Comparison of ENCODE assay signal across 12 cellular contexts in the genomic region with DNA sequence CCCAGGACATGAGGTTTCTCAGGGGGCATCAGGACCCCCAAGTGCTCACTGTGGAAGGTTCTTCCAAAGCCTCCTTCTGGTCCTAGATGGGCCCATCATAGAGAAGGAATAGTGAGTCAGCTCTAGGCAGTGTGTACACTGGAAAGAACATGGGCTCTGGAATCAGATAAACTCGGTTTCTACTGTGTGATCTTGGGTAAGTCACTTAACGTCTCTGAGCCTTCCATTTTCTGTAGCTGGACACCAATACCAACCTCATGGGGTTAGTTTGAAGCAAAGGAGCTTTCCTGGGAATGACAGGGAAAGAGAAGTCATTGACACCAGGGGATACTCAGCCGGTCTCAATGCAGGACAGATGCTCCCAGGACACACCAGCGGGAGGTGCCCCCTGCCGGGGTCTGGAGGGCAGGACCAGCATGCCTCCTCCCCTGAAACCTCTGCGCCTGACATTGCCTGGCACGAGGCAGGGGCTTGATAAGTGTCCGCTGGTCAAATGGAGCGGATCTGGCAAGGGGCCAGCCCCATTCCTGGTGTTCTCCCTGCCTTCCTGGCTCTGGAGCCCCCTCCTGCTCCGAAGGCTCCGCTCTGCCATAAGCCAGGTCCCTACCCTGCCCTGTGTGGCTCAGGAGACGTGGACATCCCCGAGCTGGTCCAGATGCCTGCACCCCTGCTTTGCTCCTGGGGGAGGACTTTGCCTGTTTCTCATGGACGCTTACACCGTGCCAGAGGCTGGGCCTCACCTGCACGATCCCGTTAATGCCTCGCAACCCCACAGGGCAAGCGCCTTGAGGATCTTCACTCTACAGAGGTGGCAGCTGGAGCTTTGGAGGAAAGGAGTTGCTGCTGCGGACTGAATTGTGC. TPM values are rescaled to one million over a fixed set of nuclear protein-coding genes. Genes with fewer than 3 reads are reported as not detected.
DNase-seq lines count a peak whose midpoint lies in the region; ATAC-seq and TF ChIP-seq lines count a peak whose summit lies in the region.
"Had no signal": no experiment of that assay in that cellular context is flagged by ENCODE, and none has a peak within 500 bp of the region (broad histone marks: within the 10 kb centered on the region; RNA-seq: fewer than 3 reads in every experiment).

No MANE protein-coding gene starts in this region.

- no peak overlapping the region for H3K4me3 Mint-ChIP-seq in brain
- H3K4me3 Mint-ChIP-seq: activated CD8-positive, alpha-beta T cell treated with anti-CD3 and anti-CD28 coated beads for 36 hours; CD4-positive, alpha-beta memory T cell; stimulated activated naive CD8-positive, alpha-beta T cell treated with anti-CD3 and anti-CD28 coated beads, Interleukin-15, Interleukin-2, amounts not matched to agents 100 ng/mL and 50 ng/mL, for 24 hours had no signal

- DNase-seq in NCI-H146 (lab: John Stamatoyannopoulos, UW) (peak; percentile 34), NCI-H146 treated with DMSO at 0.1 percent for 48 hours (lab: John Stamatoyannopoulos, UW; ENCODE audit: unreplicated experiment) (no peak), mesenchymal stem cell (no peak), thoracic aorta (ENCODE audit: low spot score) (no peak), SW 1271 (lab: John Stamatoyannopoulos, UW) (no peak)
- DNase-seq: GF-D8 had no signal

- no peak overlapping the region for H2BK120ac ChIP-seq in mesenchymal stem cell (ENCODE audit: low read depth, low read length)

- H3K27me3 Mint-ChIP-seq in brain = peaks cover 18% of the 10 kb centered on the region

- H3K27ac ChIP-seq in mesenchymal stem cell (ENCODE audit: low read length, poor library complexity, severe bottlenecking) = no peak overlapping the region
- H3K27ac ChIP-seq in thoracic aorta = peak overlapping the region; percentile 46 to 59

- H3K27me3 ChIP-seq in mesenchymal stem cell (ENCODE audit: control insufficient read depth in 1 of 2, insufficient read depth in 1 of 2, low read length in 2 of 2) = peaks cover 41 to 68% of the 10 kb centered on the region in 2 experiments
- no peaks in the 10 kb centered on the region for H3K27me3 ChIP-seq in thoracic aorta (replicated peaks; ENCODE audit: insufficient read depth)

- no peak for ATAC-seq in thoracic aorta (ENCODE audit: insufficient number of reproducible peaks, low FRiP score, low read depth)
- no peak for ATAC-seq in HG03108 (IDR thresholded peaks at IDR 0.05; ENCODE audit: unreplicated experiment)
- no peak for ATAC-seq in GM21737 (IDR thresholded peaks at IDR 0.05; ENCODE audit: unreplicated experiment)

- H2BK5ac ChIP-seq in mesenchymal stem cell (ENCODE audit: low read depth, low read length, poor library complexity, severe bottlenecking) = no peak overlapping the region

- H2BK15ac ChIP-seq in mesenchymal stem cell (ENCODE audit: low read depth, poor library complexity, severe bottlenecking) = no peak overlapping the region

- peak overlapping the region in 1 of 2 experiments; percentile 12 for H2BK12ac ChIP-seq in mesenchymal stem cell (ENCODE audit: low read length in 2 of 2)

- H3K4me1 Mint-ChIP-seq in brain = peaks cover 90% of the 10 kb centered on the region
- H3K4me1 Mint-ChIP-seq: CD4-positive, alpha-beta memory T cell had no signal

- 92% methylated on average over 19 of the region's 20 CpGs for WGBS in mesenchymal stem cell

- H4K8ac ChIP-seq in mesenchymal stem cell (ENCODE audit: low read length) = no peak overlapping the region

- no peak overlapping the region for H3K23ac ChIP-seq in mesenchymal stem cell (ENCODE audit: low read length in 2 of 2)

- H3K4me2 ChIP-seq in mesenchymal stem cell (ENCODE audit: low read length, poor library complexity, severe bottlenecking) = no peak overlapping the region

- peaks cover 34% of the 10 kb centered on the region for H3K4me1 ChIP-seq in mesenchymal stem cell (ENCODE audit: control insufficient read depth, insufficient read depth, low read depth, low read length)
- peaks cover 17 to 40% of the 10 kb centered on the region in 2 donors for H3K4me1 ChIP-seq in thoracic aorta (ENCODE audit: control insufficient read depth in 1 of 2, low read depth in 2 of 2)

- peak overlapping the region in 1 of 2 experiments; percentile 53 for H3K18ac ChIP-seq in mesenchymal stem cell (ENCODE audit: low read depth in 1 of 2, low read length in 2 of 2)

- no peak overlapping the region for H2AK5ac ChIP-seq in mesenchymal stem cell (ENCODE audit: low read length, severe bottlenecking)

- peak overlapping the region in 1 of 2 experiments; percentile 91 for H3K14ac ChIP-seq in mesenchymal stem cell (ENCODE audit: low read length in 2 of 2)

- H3K36me3 ChIP-seq in mesenchymal stem cell (ENCODE audit: control insufficient read depth in 1 of 2, insufficient read depth in 2 of 2, low read depth in 1 of 2, low read length in 2 of 2) (no peaks in the 10 kb centered on the region), thoracic aorta (no peaks in the 10 kb centered on the region)

- H2AFZ ChIP-seq in mesenchymal stem cell (ENCODE audit: low read depth, low read length) = no peak overlapping the region

- no peaks in the 10 kb centered on the region for H3K9me3 ChIP-seq in mesenchymal stem cell (ENCODE audit: control insufficient read depth, low read length)
- H3K9me3 ChIP-seq in thoracic aorta = no peaks in the 10 kb centered on the region

- peaks cover 0 to 5% (median 0%) of the 10 kb centered on the region in 5 experiments for H3K9me3 Mint-ChIP-seq in brain
- H3K9me3 Mint-ChIP-seq: activated CD8-positive, alpha-beta T cell treated with anti-CD3 and anti-CD28 coated beads for 36 hours; CD4-positive, alpha-beta memory T cell; stimulated activated naive CD8-positive, alpha-beta T cell treated with anti-CD3 and anti-CD28 coated beads, Interleukin-15, Interleukin-2, amounts not matched to agents 100 ng/mL and 50 ng/mL, for 24 hours had no signal

- no peak overlapping the region for H3K4ac ChIP-seq in mesenchymal stem cell (ENCODE audit: low read depth in 1 of 2, low read length in 2 of 2)

- H3K27ac Mint-ChIP-seq in brain = peak overlapping the region in 4 of 5 experiments; percentile 38 to 82 (median 56)
- H3K27ac Mint-ChIP-seq: activated CD8-positive, alpha-beta T cell treated with anti-CD3 and anti-CD28 coated beads for 36 hours; CD4-positive, alpha-beta memory T cell; stimulated activated naive CD8-positive, alpha-beta T cell treated with anti-CD3 and anti-CD28 coated beads, Interleukin-15, Interleukin-2, amounts not matched to agents 100 ng/mL and 50 ng/mL, for 24 hours had no signal

- H3K4me3 ChIP-seq in mesenchymal stem cell (ENCODE audit: insufficient read depth in 1 of 2, low read depth in 1 of 2, low read length in 2 of 2) (no peak overlapping the region), thoracic aorta (no peak overlapping the region)

- peak overlapping the region; percentile 34 for H4K91ac ChIP-seq in mesenchymal stem cell (ENCODE audit: low read length)

- no peaks in the 10 kb centered on the region for H3K79me1 ChIP-seq in mesenchymal stem cell (replicated peaks; ENCODE audit: low read length, poor library complexity, severe bottlenecking)

- no peaks in the 10 kb centered on the region for H3K36me3 Mint-ChIP-seq in brain
- H3K36me3 Mint-ChIP-seq: CD4-positive, alpha-beta memory T cell had no signal

- no peak overlapping the region for H3K9ac ChIP-seq in mesenchymal stem cell (ENCODE audit: low read length)

- TF ChIP-seq CTCF in brain (conservative IDR thresholded peaks at IDR 0.05) (no peak), thoracic aorta (IDR thresholded peaks at IDR 0.05) (no peak)

RNA-seq across cellular contexts. Expression of a gene that starts 52.8 kb away (rescaled TPM):
- polyA plus RNA-seq in brain (ENCODE audit: insufficient read depth, low read depth, low replicate concordance) = not detected
- polyA plus RNA-seq in mesenchymal stem cell (2013, experiment 1 of 2) = 0.15 TPM
- polyA plus RNA-seq in mesenchymal stem cell (2013, experiment 2 of 2) = 0.15 TPM
- not detected for total RNA-seq in thoracic aorta
- total RNA-seq: activated CD8-positive, alpha-beta T cell treated with anti-CD3 and anti-CD28 coated beads for 36 hours; CD4-positive, alpha-beta memory T cell had no signal
- polyA plus RNA-seq: CD4-positive, alpha-beta memory T cell had no signal
